Comparison of ENCODE assay signal across 27 cellular contexts in the genomic region with DNA sequence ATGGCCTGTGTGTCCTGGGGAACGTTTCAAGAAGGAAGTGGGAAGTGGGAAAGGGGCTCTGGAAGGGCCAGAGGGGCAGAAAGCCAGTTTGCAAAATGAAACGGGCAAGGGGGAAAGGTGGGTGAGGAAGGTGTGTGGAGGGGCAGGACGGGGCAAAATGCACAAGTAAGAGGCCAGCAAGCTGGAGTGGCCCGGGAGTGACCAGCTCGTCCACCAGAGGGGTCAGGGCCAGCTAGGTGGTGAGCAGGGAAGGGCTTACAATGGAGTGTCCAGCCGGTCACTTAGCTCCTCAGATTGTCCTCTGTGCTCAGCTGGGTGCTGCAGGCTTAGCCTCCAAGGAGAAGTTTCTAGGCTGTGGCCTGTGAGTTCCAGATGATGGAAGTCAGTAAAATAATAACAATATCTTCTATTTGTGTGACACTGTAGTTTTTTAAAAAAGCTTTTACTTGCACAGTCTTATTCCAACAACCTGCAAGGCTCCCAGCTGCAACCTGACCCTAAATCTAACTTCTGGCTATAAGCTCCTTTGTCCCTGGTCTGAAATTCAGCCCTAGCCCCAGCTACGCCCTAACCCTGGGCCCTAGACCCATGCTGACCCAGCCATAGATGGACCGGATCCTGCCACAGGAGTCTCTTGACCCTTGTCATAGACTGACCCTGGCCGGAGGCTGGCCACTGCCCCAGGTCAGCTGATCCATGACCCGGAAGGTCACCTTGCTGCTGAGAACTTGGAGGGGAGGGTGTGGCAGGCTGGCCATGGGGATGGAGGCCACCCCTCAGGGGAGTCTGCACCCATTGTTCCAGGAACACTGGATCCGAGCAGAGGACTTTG. TPM values are rescaled to one million over a fixed set of nuclear protein-coding genes. Genes with fewer than 3 reads are reported as not detected.
DNase-seq lines count a peak whose midpoint lies in the region; ATAC-seq, FAIRE-seq and TF ChIP-seq lines count a peak whose summit lies in the region.
"Had no signal": no experiment of that assay in that cellular context is flagged by ENCODE, and none has a peak within 500 bp of the region (broad histone marks: within the 10 kb centered on the region; RNA-seq: fewer than 3 reads in every experiment).

No MANE protein-coding gene starts in this region.

- intact Hi-C loops in activated naive CD4-positive, alpha-beta T cell treated with anti-CD3 and anti-CD28 coated beads for 36 hours (cut with micrococcal nuclease): no loop called here
- intact Hi-C loops in kidney (cut with DNase I): no loop called here

- H3K27me3 Mint-ChIP-seq in activated naive CD4-positive, alpha-beta T cell treated with anti-CD3 and anti-CD28 coated beads for 36 hours (ENCODE audit: low read depth): no peaks in the 10 kb centered on the region
- no peaks in the 10 kb centered on the region for H3K27me3 Mint-ChIP-seq in stimulated activated memory B cell treated with anti-CD40 and anti-IgM and Interleukin-4, amounts not matched to agents 10 μg/mL and 1 μg/mL and 100 μg/mL, for 72 hours

- peak overlapping the region; percentile 24 to 34 for H3K27ac Mint-ChIP-seq in activated naive CD4-positive, alpha-beta T cell treated with anti-CD3 and anti-CD28 coated beads, Interleukin-2, amount 50 U/mL, for 72 hours
- H3K27ac Mint-ChIP-seq in activated naive CD4-positive, alpha-beta T cell treated with anti-CD3 and anti-CD28 coated beads for 36 hours: no peak overlapping the region
- H3K27ac Mint-ChIP-seq in stimulated activated memory B cell treated with anti-CD40 and anti-IgM and Interleukin-4, amounts not matched to agents 10 μg/mL and 1 μg/mL and 100 μg/mL, for 72 hours: peak overlapping the region; percentile 80

- no peaks in the 10 kb centered on the region for H3K9me3 ChIP-seq in MM.1S (replicated peaks; ENCODE audit: insufficient read depth, low read length)
- H3K9me3 ChIP-seq in kidney (ENCODE audit: control insufficient read depth in 1 of 2, low read length in 2 of 2): no peaks in the 10 kb centered on the region
- H3K9me3 ChIP-seq: pancreas, transverse colon had no signal

- H3K4me2 ChIP-seq in MM.1S (ENCODE audit: low read depth, low read length): peak overlapping the region; percentile 71
- H3K4me2 ChIP-seq: smooth muscle cell had no signal

- no peak overlapping the region for H3K4me3 Mint-ChIP-seq in activated naive CD4-positive, alpha-beta T cell treated with anti-CD3 and anti-CD28 coated beads for 36 hours
- H3K4me3 Mint-ChIP-seq in stimulated activated memory B cell treated with anti-CD40 and anti-IgM and Interleukin-4, amounts not matched to agents 10 μg/mL and 1 μg/mL and 100 μg/mL, for 72 hours: no peak overlapping the region

- no peak overlapping the region for H2AFZ ChIP-seq in MM.1S (ENCODE audit: low read length)

- H3K36me3 ChIP-seq in MM.1S (replicated peaks; ENCODE audit: insufficient read depth, low read length) (no peaks in the 10 kb centered on the region), kidney (ENCODE audit: control insufficient read depth in 1 of 2, insufficient read depth in 2 of 2, low read length in 2 of 2) (peaks cover 0 to 3% of the 10 kb centered on the region in 2 donors)
- H3K36me3 ChIP-seq: pancreas had no signal

- peaks cover 6 to 7% of the 10 kb centered on the region in 2 donors for H3K36me3 Mint-ChIP-seq in activated naive CD4-positive, alpha-beta T cell treated with anti-CD3 and anti-CD28 coated beads, Interleukin-2, amount 50 U/mL, for 72 hours
- no peaks in the 10 kb centered on the region for H3K36me3 Mint-ChIP-seq in activated naive CD4-positive, alpha-beta T cell treated with anti-CD3 and anti-CD28 coated beads for 36 hours (ENCODE audit: low read depth)
- peaks cover 6% of the 10 kb centered on the region for H3K36me3 Mint-ChIP-seq in stimulated activated memory B cell treated with anti-CD40 and anti-IgM and Interleukin-4, amounts not matched to agents 10 μg/mL and 1 μg/mL and 100 μg/mL, for 72 hours

- peaks cover 75% of the 10 kb centered on the region for H3K27me3 ChIP-seq in MM.1S (replicated peaks; ENCODE audit: insufficient read depth, low read length)
- H3K27me3 ChIP-seq: pancreas, transverse colon had no signal

- no peak overlapping the region for H3K27ac ChIP-seq in MM.1S (ENCODE audit: low read length)
- no peak overlapping the region for H3K27ac ChIP-seq in kidney (ENCODE audit: low read depth in 2 of 2, low read length in 2 of 2)
- H3K27ac ChIP-seq: pancreas, transverse colon, VCaP had no signal

- peaks cover 16% of the 10 kb centered on the region for H3F3A ChIP-seq in MM.1S (ENCODE audit: insufficient read depth, low read length)

- no peaks in the 10 kb centered on the region for H3K9me3 Mint-ChIP-seq in activated naive CD4-positive, alpha-beta T cell treated with anti-CD3 and anti-CD28 coated beads, Interleukin-2, amount 50 U/mL, for 72 hours
- H3K9me3 Mint-ChIP-seq in activated naive CD4-positive, alpha-beta T cell treated with anti-CD3 and anti-CD28 coated beads for 36 hours: no peaks in the 10 kb centered on the region
- H3K9me3 Mint-ChIP-seq in stimulated activated memory B cell treated with anti-CD40 and anti-IgM and Interleukin-4, amounts not matched to agents 10 μg/mL and 1 μg/mL and 100 μg/mL, for 72 hours: peaks cover 4% of the 10 kb centered on the region

- H3K4me3 ChIP-seq in MM.1S (ENCODE audit: low read length) (peak overlapping the region; percentile 25; the same call in 1 of the 2 replicates), kidney (ENCODE audit: low read length in 2 of 2) (no peak overlapping the region)
- H3K4me3 ChIP-seq: pancreas, smooth muscle cell, transverse colon had no signal

- H4K20me1 ChIP-seq in MM.1S (ENCODE audit: insufficient read depth, low read length): peaks cover 12% of the 10 kb centered on the region; the same call in 1 of the 2 replicates

- no peak for FAIRE-seq in kidney (lab: Jason Lieb, UNC)
- FAIRE-seq: colon, pancreas had no signal

- no peak for TF ChIP-seq CTCF in MM.1S (IDR thresholded peaks at IDR 0.05; ENCODE audit: low read length)
- no peak for TF ChIP-seq CTCF in kidney (IDR thresholded peaks at IDR 0.05; ENCODE audit: borderline replicate concordance, extremely low read depth, insufficient read depth)

- no peaks in the 10 kb centered on the region for H3K9me2 ChIP-seq in MM.1S (replicated peaks; ENCODE audit: insufficient read depth, low read length)

- peaks cover 22% of the 10 kb centered on the region for H3K4me1 ChIP-seq in MM.1S (ENCODE audit: low read length)
- H3K4me1 ChIP-seq in kidney (ENCODE audit: control insufficient read depth in 1 of 2, insufficient read depth in 1 of 2, low read depth in 1 of 2, low read length in 2 of 2): no peaks in the 10 kb centered on the region
- H3K4me1 ChIP-seq: pancreas had no signal

- DNase-seq in activated naive CD4-positive, alpha-beta T cell treated with anti-CD3 and anti-CD28 coated beads, Interleukin-2, amount 50 U/mL, for 72 hours (ENCODE audit: low spot score in 2 of 2): no peak
- DNase-seq in activated naive CD4-positive, alpha-beta T cell treated with anti-CD3 and anti-CD28 coated beads for 36 hours: no peak
- DNase-seq in MM.1S (no peak), kidney (peak; percentile 60), NCI-H226 (no peak)
- DNase-seq: activated gamma-delta T cell treated with Interleukin-2 at 50 U/mL for 16 hours; amygdala; DMS153; effector CD4-positive, alpha-beta T cell; islet precursor cell; left ventricle myocardium superior; naive thymus-derived CD4-positive, alpha-beta T cell; NCI-H1092; NCI-H187; NCI-H2171; NCI-H524 treated with DMSO at 0.1 percent for 48 hours; pancreas; retina; SIG-M5; transverse colon had no signal

- ATAC-seq in activated naive CD4-positive, alpha-beta T cell treated with anti-CD3 and anti-CD28 coated beads, Interleukin-2, amount 50 U/mL, for 72 hours: no peak
- ATAC-seq in stimulated activated memory B cell treated with anti-CD40 and anti-IgM and Interleukin-4, amounts not matched to agents 10 μg/mL and 1 μg/mL and 100 μg/mL, for 72 hours: no peak
- ATAC-seq in HG03135 (IDR thresholded peaks at IDR 0.05; ENCODE audit: unreplicated experiment): no peak
- ATAC-seq: left ventricle myocardium superior; naive thymus-derived CD4-positive, alpha-beta T cell; Panc1; pancreas had no signal

- H3K9ac ChIP-seq in MM.1S (ENCODE audit: low read length) (no peak overlapping the region; the same call in 1 of the 2 replicates), kidney (ENCODE audit: low read length in 2 of 2) (no peak overlapping the region)

- CTCF ChIA-PET in activated naive CD4-positive, alpha-beta T cell treated with anti-CD3 and anti-CD28 coated beads for 36 hours (lab: Charles Lee): interaction anchor here (1.2 to 1.4 kb wide), 2 partner anchors 11 to 43 kb away, joined by 4 read pairs; no protein-coding TSS in a partner anchor

- H3K4me1 Mint-ChIP-seq in activated naive CD4-positive, alpha-beta T cell treated with anti-CD3 and anti-CD28 coated beads for 36 hours (ENCODE audit: low read depth): peaks cover 10% of the 10 kb centered on the region
- peaks cover 20% of the 10 kb centered on the region for H3K4me1 Mint-ChIP-seq in stimulated activated memory B cell treated with anti-CD40 and anti-IgM and Interleukin-4, amounts not matched to agents 10 μg/mL and 1 μg/mL and 100 μg/mL, for 72 hours

- H3K79me2 ChIP-seq in MM.1S (ENCODE audit: low read length): no peaks in the 10 kb centered on the region

RNA-seq across cellular contexts. Expression of gene MYO7B, which starts 29.2 kb away (rescaled TPM):
- total RNA-seq in activated naive CD4-positive, alpha-beta T cell treated with anti-CD3 and anti-CD28 coated beads, Interleukin-2, amount 50 U/mL, for 72 hours: 1 to 10 TPM in 1 of 2 donors, under 1 TPM in 1; 0.64 to 1.9 TPM
- total RNA-seq in activated naive CD4-positive, alpha-beta T cell treated with anti-CD3 and anti-CD28 coated beads for 36 hours: under 1 TPM; 0.37 to 0.41 TPM
- total RNA-seq in kidney: 11.0 TPM
- 22.2 TPM for polyA plus RNA-seq in kidney (ENCODE audit: insufficient read depth, low read depth, low replicate concordance)
- total RNA-seq: epithelial cell of proximal tubule had no signal
- polyA plus RNA-seq: naive thymus-derived CD4-positive, alpha-beta T cell had no signal

RNA-seq across cellular contexts. Expression of gene IWS1, which starts 38.4 kb away (rescaled TPM):
- 10 to 100 TPM; 42.9 to 60.5 TPM for total RNA-seq in activated naive CD4-positive, alpha-beta T cell treated with anti-CD3 and anti-CD28 coated beads, Interleukin-2, amount 50 U/mL, for 72 hours
- 10 to 100 TPM; 52.1 to 52.5 TPM for total RNA-seq in activated naive CD4-positive, alpha-beta T cell treated with anti-CD3 and anti-CD28 coated beads for 36 hours
- 35.8 TPM for total RNA-seq in kidney
- polyA plus RNA-seq in kidney (ENCODE audit: insufficient read depth, low read depth, low replicate concordance): 29.8 TPM
